In genomic region chr5:107794731-107795130, GRCh38 we compare ENCODE assay signal across 14 cellular contexts.
"Had no signal": no experiment of that assay in that cellular context is flagged by ENCODE, and none has a peak within 500 bp of the region (broad histone marks: within the 10 kb centered on the region; RNA-seq: fewer than 3 reads in every experiment).

No MANE protein-coding gene starts in this region.

- H3K4me3 ChIP-seq: esophagus squamous epithelium, gastroesophageal sphincter, right lobe of liver, transverse colon had no signal

- H3K36me3 Mint-ChIP-seq: activated naive CD8-positive, alpha-beta T cell treated with anti-CD3 and anti-CD28 coated beads for 36 hours had no signal

- ATAC-seq: activated CD8-positive, alpha-beta T cell treated with anti-CD3 and anti-CD28 coated beads for 36 hours; gastroesophageal sphincter; right lobe of liver; stimulated activated naive CD8-positive, alpha-beta T cell treated with anti-CD3 and anti-CD28 coated beads, Interleukin-15, Interleukin-2, amounts not matched to agents 100 U/mL and 50 U/mL, for 24 hours had no signal

- H3K27me3 ChIP-seq: esophagus squamous epithelium, gastroesophageal sphincter, right lobe of liver, transverse colon had no signal

- H3K27me3 Mint-ChIP-seq: activated CD8-positive, alpha-beta T cell treated with anti-CD3 and anti-CD28 coated beads for 36 hours; activated naive CD8-positive, alpha-beta T cell treated with anti-CD3 and anti-CD28 coated beads for 36 hours had no signal

- H3K4me3 Mint-ChIP-seq: activated B cell treated with CpG ODN at 0.5 μM for 24 hours; activated CD8-positive, alpha-beta T cell treated with anti-CD3 and anti-CD28 coated beads for 36 hours; activated naive CD8-positive, alpha-beta T cell treated with anti-CD3 and anti-CD28 coated beads for 36 hours had no signal

- H3K27ac ChIP-seq: esophagus squamous epithelium, gastroesophageal sphincter, right lobe of liver, transverse colon had no signal

- DNase-seq: activated B cell treated with CpG ODN at 0.5 μM for 24 hours; activated CD4-positive, alpha-beta T cell treated with anti-CD3 and anti-CD28 coated beads for 48 hours; activated CD8-positive, alpha-beta T cell treated with anti-CD3 and anti-CD28 coated beads for 36 hours; activated gamma-delta T cell; activated naive CD8-positive, alpha-beta T cell treated with anti-CD3 and anti-CD28 coated beads for 36 hours; activated T-cell treated with anti-CD3 and anti-CD28 coated beads, Interleukin-2, amount 50 U/mL, for 48 hours; cortex of kidney; effector CD4-positive, alpha-beta T cell; esophagus squamous epithelium; midbrain; right lobe of liver; stimulated activated naive CD8-positive, alpha-beta T cell treated with anti-CD3 and anti-CD28 coated beads, Interleukin-15, Interleukin-2, amounts not matched to agents 100 U/mL and 50 U/mL, for 24 hours; transverse colon had no signal

- H3K9me3 ChIP-seq: esophagus squamous epithelium, gastroesophageal sphincter, right lobe of liver, transverse colon had no signal

- H3K27ac Mint-ChIP-seq: activated B cell treated with CpG ODN at 0.5 μM for 24 hours; activated CD8-positive, alpha-beta T cell treated with anti-CD3 and anti-CD28 coated beads for 36 hours; activated naive CD8-positive, alpha-beta T cell treated with anti-CD3 and anti-CD28 coated beads for 36 hours had no signal

- H3K4me1 ChIP-seq: esophagus squamous epithelium, gastroesophageal sphincter, right lobe of liver, transverse colon had no signal

- H3K4me1 Mint-ChIP-seq: activated B cell treated with CpG ODN at 0.5 μM for 24 hours; activated naive CD8-positive, alpha-beta T cell treated with anti-CD3 and anti-CD28 coated beads for 36 hours had no signal

- H3K36me3 ChIP-seq: esophagus squamous epithelium, gastroesophageal sphincter, right lobe of liver, transverse colon had no signal
